ENCODE assay signal across 4 cellular contexts in the genomic region with DNA sequence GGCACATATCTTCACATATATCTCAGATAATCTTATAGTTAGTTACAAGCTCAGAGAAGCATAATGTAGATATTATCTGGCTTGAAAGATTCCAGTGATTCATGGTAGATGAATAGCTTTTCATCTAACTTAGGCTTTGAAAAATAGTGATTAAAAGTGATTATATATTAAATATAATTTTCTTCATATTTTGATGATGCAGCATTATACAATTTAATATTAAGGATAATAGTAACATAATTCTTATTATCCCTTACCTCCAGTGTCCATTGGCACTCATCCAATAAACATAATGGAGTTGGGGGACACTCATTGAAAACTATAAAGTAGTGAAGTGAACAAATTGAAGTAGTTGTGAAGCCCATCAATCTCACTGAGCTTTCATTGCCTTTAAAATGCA.
TF ChIP-seq lines count a peak whose summit lies in the region.

No MANE protein-coding gene starts in this region.

TF ChIP-seq in HepG2, 621 proteins besides CTCF, POLR2A, EP300 and RAD21:
- TF ChIP-seq MAFK (conservative IDR thresholded peaks at IDR 0.05 in 1 of 2, IDR thresholded peaks at IDR 0.05 in 1 of 2; ENCODE audit: low read length in 2 of 2) (peak in 1 of 2 experiments; percentile 79; a peak in 2 of 4 replicates), ZNF577 (CRISPR knock-in tag; IDR thresholded peaks at IDR 0.05; ENCODE audit: borderline replicate concordance, low read depth) (no peak), MAFF (IDR thresholded peaks at IDR 0.05; ENCODE audit: low read depth, low read length) (peak; percentile 50)

TF ChIP-seq in A549, 52 proteins besides CTCF, POLR2A, EP300 and RAD21:
- no peak for TF ChIP-seq ZC3H11A (IDR thresholded peaks at IDR 0.05)
- TF ChIP-seq MAFK (IDR thresholded peaks at IDR 0.05; ENCODE audit: partially characterized antibody), result peak; percentile 70

TF ChIP-seq in IMR-90, 13 proteins besides CTCF, POLR2A, EP300 and RAD21:
- TF ChIP-seq MAZ (IDR thresholded peaks at IDR 0.05; ENCODE audit: borderline replicate concordance, low read depth, low read length), result no peak
- peak; percentile 45 for TF ChIP-seq MAFK (IDR thresholded peaks at IDR 0.05; ENCODE audit: low read depth, low read length)

TF ChIP-seq in K562, 482 proteins besides CTCF, POLR2A, EP300 and RAD21:
- TF ChIP-seq MAFG (tag; conservative IDR thresholded peaks at IDR 0.05), result peak; percentile 33
- TF ChIP-seq C11orf30 (IDR thresholded peaks at IDR 0.05; ENCODE audit: low read depth), result peak; percentile 40; the same call in 1 of the 2 replicates
- peak; percentile 41; the same call in 1 of the 2 replicates for TF ChIP-seq MAFF (IDR thresholded peaks at IDR 0.05; ENCODE audit: low read length)
- TF ChIP-seq ZNF316 (IDR thresholded peaks at IDR 0.05), result peak; percentile 74
- TF ChIP-seq, protein P1, sequence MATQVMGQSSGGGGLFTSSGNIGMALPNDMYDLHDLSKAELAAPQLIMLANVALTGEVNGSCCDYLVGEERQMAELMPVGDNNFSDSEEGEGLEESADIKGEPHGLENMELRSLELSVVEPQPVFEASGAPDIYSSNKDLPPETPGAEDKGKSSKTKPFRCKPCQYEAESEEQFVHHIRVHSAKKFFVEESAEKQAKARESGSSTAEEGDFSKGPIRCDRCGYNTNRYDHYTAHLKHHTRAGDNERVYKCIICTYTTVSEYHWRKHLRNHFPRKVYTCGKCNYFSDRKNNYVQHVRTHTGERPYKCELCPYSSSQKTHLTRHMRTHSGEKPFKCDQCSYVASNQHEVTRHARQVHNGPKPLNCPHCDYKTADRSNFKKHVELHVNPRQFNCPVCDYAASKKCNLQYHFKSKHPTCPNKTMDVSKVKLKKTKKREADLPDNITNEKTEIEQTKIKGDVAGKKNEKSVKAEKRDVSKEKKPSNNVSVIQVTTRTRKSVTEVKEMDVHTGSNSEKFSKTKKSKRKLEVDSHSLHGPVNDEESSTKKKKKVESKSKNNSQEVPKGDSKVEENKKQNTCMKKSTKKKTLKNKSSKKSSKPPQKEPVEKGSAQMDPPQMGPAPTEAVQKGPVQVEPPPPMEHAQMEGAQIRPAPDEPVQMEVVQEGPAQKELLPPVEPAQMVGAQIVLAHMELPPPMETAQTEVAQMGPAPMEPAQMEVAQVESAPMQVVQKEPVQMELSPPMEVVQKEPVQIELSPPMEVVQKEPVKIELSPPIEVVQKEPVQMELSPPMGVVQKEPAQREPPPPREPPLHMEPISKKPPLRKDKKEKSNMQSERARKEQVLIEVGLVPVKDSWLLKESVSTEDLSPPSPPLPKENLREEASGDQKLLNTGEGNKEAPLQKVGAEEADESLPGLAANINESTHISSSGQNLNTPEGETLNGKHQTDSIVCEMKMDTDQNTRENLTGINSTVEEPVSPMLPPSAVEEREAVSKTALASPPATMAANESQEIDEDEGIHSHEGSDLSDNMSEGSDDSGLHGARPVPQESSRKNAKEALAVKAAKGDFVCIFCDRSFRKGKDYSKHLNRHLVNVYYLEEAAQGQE (CRISPR knock-in tag; IDR thresholded peaks at IDR 0.05; ENCODE audit: low read depth), result no peak
- no peak for TF ChIP-seq ZNF41 (CRISPR knock-in tag; conservative IDR thresholded peaks at IDR 0.05)
